8 cellular contexts compared by ENCODE assay signal in genomic region chr5:23820764-23821471, GRCh38.
DNase-seq lines count a peak whose midpoint lies in the region; ATAC-seq and TF ChIP-seq lines count a peak whose summit lies in the region.

No MANE protein-coding gene starts in this region.

- H3K79me1 ChIP-seq in IMR-90 (ENCODE audit: low read depth in 1 of 2, low read length in 2 of 2) = no peaks in the 10 kb centered on the region

- no TSS peak for BruUV-seq in IMR-90 (replicated peaks; lab: Mats Ljungman, UMichigan)

- no peak overlapping the region for H4K91ac ChIP-seq in IMR-90 (ENCODE audit: insufficient read depth, low read depth, low read length)

- no peak overlapping the region for H3K14ac ChIP-seq in IMR-90 (replicated peaks; ENCODE audit: low read depth, low read length)

- no peak overlapping the region for H2BK120ac ChIP-seq in IMR-90 (ENCODE audit: low read depth, low read length)

- TF ChIP-seq POLR2A in IMR-90 (IDR thresholded peaks at IDR 0.05; ENCODE audit: low read depth, low read length) = no peak

- no peak overlapping the region for H3K4me2 ChIP-seq in IMR-90 (ENCODE audit: low read depth, low read length)

- POLR2A ChIA-PET in IMR-90 (lab: Charles Lee; ENCODE audit: unreplicated experiment) = no interaction called here

- in situ Hi-C loops in IMR-90 (cut with MboI; ENCODE audit: low sequenced_read_pairs) = no loop called here

- H3K56ac ChIP-seq in IMR-90 (ENCODE audit: extremely low read depth, insufficient read depth, low read length) = no peak overlapping the region

- H2AFZ ChIP-seq in IMR-90 (replicated peaks; ENCODE audit: low read length, poor library complexity) = no peak overlapping the region

- no peaks in the 10 kb centered on the region for H4K20me1 ChIP-seq in IMR-90 (ENCODE audit: insufficient read depth, low read length)

- H2BK15ac ChIP-seq in IMR-90 (ENCODE audit: low read depth, low read length) = no peak overlapping the region

- no peak overlapping the region for H4K8ac ChIP-seq in IMR-90 (ENCODE audit: low read depth in 2 of 2, low read length in 2 of 2)

- TF ChIP-seq CTCF in IMR-90 (conservative IDR thresholded peaks at IDR 0.05; ENCODE audit: low read depth, low read length) = 0 out of 2 replicates have a peak, but pooled peaks have one; percentile 12
- TF ChIP-seq CTCF in RWPE2 (IDR thresholded peaks at IDR 0.05; ENCODE audit: poor library complexity, severe bottlenecking) = peak; percentile 95

- H3K9me3 ChIP-seq in IMR-90 (ENCODE audit: control insufficient read depth, insufficient read depth, low read length) = no peaks in the 10 kb centered on the region; the same call in 1 of the 2 replicates
- no peaks in the 10 kb centered on the region for H3K9me3 ChIP-seq in RWPE2 (ENCODE audit: severe bottlenecking)

- ATAC-seq in IMR-90 (ENCODE audit: low read depth) (no peak), RWPE2 (ENCODE audit: low read depth) (peak; percentile 81), GM21515 (IDR thresholded peaks at IDR 0.05; ENCODE audit: unreplicated experiment) (no peak), HG03196 (IDR thresholded peaks at IDR 0.05; ENCODE audit: unreplicated experiment) (no peak), GM18907 (IDR thresholded peaks at IDR 0.05; ENCODE audit: unreplicated experiment) (no peak)

- no peak overlapping the region for H2BK5ac ChIP-seq in IMR-90 (ENCODE audit: low read depth, low read length, poor library complexity, severe bottlenecking)

- dilution Hi-C loops in IMR-90 (cut with HindIII; ENCODE audit: low sequenced_read_pairs, unreplicated experiment) = no loop called here

- intact Hi-C loops in IMR-90 (cut with micrococcal nuclease) = no loop called here

- no peak overlapping the region for H2BK20ac ChIP-seq in IMR-90 (ENCODE audit: low read depth, low read length)

- H2AK5ac ChIP-seq in IMR-90 (ENCODE audit: low read depth, low read length) = no peak overlapping the region

- no peak for TF ChIP-seq RAD21 in IMR-90 (IDR thresholded peaks at IDR 0.05; ENCODE audit: low read length)

- H3K4me1 ChIP-seq in IMR-90 (ENCODE audit: control insufficient read depth, insufficient read depth, low read length) = no peaks in the 10 kb centered on the region
- H3K4me1 ChIP-seq in RWPE2 (ENCODE audit: insufficient read depth, poor library complexity, severe bottlenecking) = no peaks in the 10 kb centered on the region

- H3K4ac ChIP-seq in IMR-90 (ENCODE audit: low read depth, low read length) = no peak overlapping the region

- no peak overlapping the region for H3K9ac ChIP-seq in IMR-90 (ENCODE audit: low read depth, low read length)

- H3K27me3 ChIP-seq in IMR-90 (ENCODE audit: control insufficient read depth, insufficient read depth, low read length) (no peaks in the 10 kb centered on the region), RWPE2 (ENCODE audit: insufficient read depth, poor library complexity, severe bottlenecking) (no peaks in the 10 kb centered on the region)

- H3K4me3 ChIP-seq in IMR-90 (ENCODE audit: insufficient read depth, low read depth, low read length) = no peak overlapping the region
- H3K4me3 ChIP-seq in RWPE2 (ENCODE audit: severe bottlenecking) = no peak overlapping the region

- H3K23ac ChIP-seq in IMR-90 (ENCODE audit: low read depth, low read length) = no peak overlapping the region

- no peaks in the 10 kb centered on the region for H3K9me1 ChIP-seq in IMR-90 (ENCODE audit: insufficient read depth, low read length)

- H2AK9ac ChIP-seq in IMR-90 (replicated peaks; ENCODE audit: low read depth, low read length, poor library complexity) = no peak overlapping the region

- DNase-seq in AML-193 (lab: John Stamatoyannopoulos, UW) = peak; percentile 6 to 32
- DNase-seq in IMR-90 = peak; percentile 1
- DNase-seq in RWPE2 (ENCODE audit: low spot score) = no peak
- DNase-seq in hepatic stellate cell (ENCODE audit: low spot score) = peak; percentile 2
- DNase-seq in dermis blood vessel endothelial cell = no peak

- no peak overlapping the region for H3K27ac ChIP-seq in IMR-90 (ENCODE audit: insufficient read depth, low read length)
- H3K27ac ChIP-seq in RWPE2 (ENCODE audit: poor library complexity, severe bottlenecking) = no peak overlapping the region

- no peak overlapping the region for H4K5ac ChIP-seq in IMR-90 (ENCODE audit: low read depth, low read length)

- CTCF ChIA-PET in IMR-90 (lab: Yijun Ruan, JAX) = no interaction called here

- no peak overlapping the region for H3K18ac ChIP-seq in IMR-90 (ENCODE audit: low read depth, low read length)

- H3K36me3 ChIP-seq in IMR-90 (ENCODE audit: control insufficient read depth, insufficient read depth, low read length) (no peaks in the 10 kb centered on the region), RWPE2 (ENCODE audit: low read depth) (no peaks in the 10 kb centered on the region)

- no CpG with 5 or more reads among the region's 5 CpGs for WGBS in IMR-90 (ENCODE audit: extremely low coverage in 2 of 2, insufficient read length in 1 of 2), 2 experiments

TF ChIP-seq in IMR-90, 13 proteins besides CTCF, POLR2A, EP300 and RAD21:
- TF ChIP-seq RCOR1 (IDR thresholded peaks at IDR 0.05; ENCODE audit: insufficient replicate concordance, low read length) (no peak), FOS (IDR thresholded peaks at IDR 0.05; ENCODE audit: low read depth, low read length) (no peak), NFE2L2 (IDR thresholded peaks at IDR 0.05; ENCODE audit: low read depth, low read length) (no peak), MAZ (IDR thresholded peaks at IDR 0.05; ENCODE audit: borderline replicate concordance, low read depth, low read length) (no peak), BHLHE40 (IDR thresholded peaks at IDR 0.05; ENCODE audit: low read depth, low read length) (no peak)

Comparison
In these comparisons a context has a peak if more than half of its experiments do, and no peak if none do; other contexts are left out.
1. DNase-seq: peak in AML-193 (2 of 2), IMR-90 (single experiment) and hepatic stellate cell (single experiment); none in RWPE2 (single experiment) and dermis blood vessel endothelial cell (single experiment).